Comparison of ENCODE assay signal across 37 cellular contexts in genomic region chr20:16411361-16411760, GRCh38.
"Had no signal": no experiment of that assay in that cellular context is flagged by ENCODE, and none has a peak within 500 bp of the region (broad histone marks: within the 10 kb centered on the region; RNA-seq: fewer than 3 reads in every experiment).

No MANE protein-coding gene starts in this region.

- H3K27ac ChIP-seq: adrenal gland, body of pancreas, brain microvascular endothelial cell, breast epithelium, VCaP had no signal

- H3K27me3 Mint-ChIP-seq: activated B cell treated with CpG ODN at 0.5 μM for 24 hours; activated CD4-positive, alpha-beta memory T cell treated with anti-CD3 and anti-CD28 coated beads, Interleukin-2, amount 10 ng/mL, durations not matched to agents 7 days and 5 days; activated CD4-positive, alpha-beta T cell treated with anti-CD3 and anti-CD28 coated beads, Interleukin-2, amount 10 ng/mL, durations not matched to agents 24 days and 14 days; activated CD8-positive, alpha-beta memory T cell treated with anti-CD3 and anti-CD28 coated beads, Interleukin-2, amount 10 ng/mL, durations not matched to agents 7 days and 5 days; activated naive CD8-positive, alpha-beta T cell treated with anti-CD3 and anti-CD28 coated beads for 36 hours; activated T-cell treated with anti-CD3 and anti-CD28 coated beads, Interleukin-2, amount 50 U/mL, for 24 hours; activated T-helper 17 cell treated with anti-CD3 and anti-CD28 coated beads, Interleukin-2, amount 50 U/mL, for 72 hours; central memory CD8-positive, alpha-beta T cell had no signal

- H3K36me3 Mint-ChIP-seq: activated CD8-positive, alpha-beta memory T cell treated with anti-CD3 and anti-CD28 coated beads, Interleukin-2, amount 10 ng/mL, durations not matched to agents 7 days and 5 days had no signal

- ATAC-seq: activated CD8-positive, alpha-beta memory T cell treated with anti-CD3 and anti-CD28 coated beads, Interleukin-2, amount 10 ng/mL, durations not matched to agents 7 days and 5 days; activated CD8-positive, alpha-beta T cell treated with anti-CD3 and anti-CD28 coated beads, Interleukin-2, amount 10 ng/mL, durations not matched to agents 7 days and 5 days; activated naive CD4-positive, alpha-beta T cell treated with anti-CD3 and anti-CD28 coated beads, Interleukin-2, amount 50 U/mL, for 72 hours; activated T-helper 17 cell treated with anti-CD3 and anti-CD28 coated beads, Interleukin-2, amount 50 U/mL, for 72 hours; body of pancreas had no signal

- H3K4me1 ChIP-seq: adrenal gland, body of pancreas, breast epithelium had no signal

- H3K36me3 ChIP-seq: adrenal gland, brain microvascular endothelial cell, breast epithelium had no signal

- H3K4me3 Mint-ChIP-seq: activated B cell treated with CpG ODN at 0.5 μM for 24 hours; activated CD4-positive, alpha-beta memory T cell treated with anti-CD3 and anti-CD28 coated beads, Interleukin-2, amount 10 ng/mL, durations not matched to agents 7 days and 5 days; activated CD4-positive, alpha-beta T cell treated with anti-CD3 and anti-CD28 coated beads, Interleukin-2, amount 10 ng/mL, durations not matched to agents 24 days and 14 days; activated CD8-positive, alpha-beta memory T cell treated with anti-CD3 and anti-CD28 coated beads, Interleukin-2, amount 10 ng/mL, durations not matched to agents 7 days and 5 days; activated CD8-positive, alpha-beta T cell treated with anti-CD3 and anti-CD28 coated beads, Interleukin-2, amount 10 ng/mL, durations not matched to agents 7 days and 5 days; activated naive CD4-positive, alpha-beta T cell treated with anti-CD3 and anti-CD28 coated beads for 36 hours; activated naive CD8-positive, alpha-beta T cell treated with anti-CD3 and anti-CD28 coated beads for 36 hours; activated T-cell treated with anti-CD3 and anti-CD28 coated beads, Interleukin-2, amount 50 U/mL, for 24 hours; activated T-helper 17 cell treated with anti-CD3 and anti-CD28 coated beads, Interleukin-2, amount 50 U/mL, for 72 hours; central memory CD8-positive, alpha-beta T cell; T-helper 1 cell treated with Interleukin-12 subunit alpha and Interleukin-12 subunit beta and Interleukin-4 antibody, amounts not matched to agents 30 μg/mL and 1 μg/mL, for 36 hours; T-helper 2 cell treated with Interferon-gamma antibody and Interleukin-4, amounts not matched to agents 5 μg/mL and 100 μg/mL, for 36 hours had no signal

- FAIRE-seq: astrocyte, TTC549 had no signal

- H3K27me3 ChIP-seq: adrenal gland, body of pancreas, brain microvascular endothelial cell, breast epithelium had no signal

- DNase-seq: activated B cell treated with CpG ODN at 0.5 μM for 24 hours; activated CD4-positive, alpha-beta memory T cell treated with anti-CD3 and anti-CD28 coated beads, Interleukin-2, amount 10 ng/mL, durations not matched to agents 7 days and 5 days; activated CD4-positive, alpha-beta T cell treated with anti-CD3 and anti-CD28 coated beads for 4 hours; activated CD4-positive, alpha-beta T cell treated with anti-CD3 and anti-CD28 coated beads, Interleukin-2, amount 10 ng/mL, durations not matched to agents 24 days and 14 days; activated CD4-positive, alpha-beta T cell treated with anti-CD3 and anti-CD28 coated beads, Interleukin-2, amount 50 U/mL, for 1 hour; activated CD4-positive, alpha-beta T cell treated with anti-CD3 and anti-CD28 coated beads, Interleukin-2, amount 50 U/mL, for 4 hours; activated CD4-positive, CD25-positive, alpha-beta regulatory T cell treated with anti-CD3 and anti-CD28 coated beads, Interleukin-2, amount 50 U/mL, for 72 hours; activated CD8-positive, alpha-beta memory T cell treated with anti-CD3 and anti-CD28 coated beads for 24 hours; activated CD8-positive, alpha-beta memory T cell treated with anti-CD3 and anti-CD28 coated beads, Interleukin-2, amount 10 ng/mL, durations not matched to agents 7 days and 5 days; activated CD8-positive, alpha-beta memory T cell treated with anti-CD3 and anti-CD28 coated beads, Interleukin-2, amount 50 U/mL, for 48 hours; activated CD8-positive, alpha-beta T cell treated with anti-CD3 and anti-CD28 coated beads, Interleukin-2, amount 10 ng/mL, durations not matched to agents 7 days and 5 days; activated effector memory CD4-positive, alpha-beta T cell treated with anti-CD3 and anti-CD28 coated beads, Interleukin-2, amount 50 U/mL, for 16 hours; activated gamma-delta T cell treated with Interleukin-2 at 50 U/mL for 16 hours; activated naive CD4-positive, alpha-beta T cell; activated naive CD4-positive, alpha-beta T cell treated with anti-CD3 and anti-CD28 coated beads for 36 hours; activated naive CD4-positive, alpha-beta T cell treated with anti-CD3 and anti-CD28 coated beads, Interleukin-2, amount 50 U/mL, for 16 hours; activated naive CD8-positive, alpha-beta T cell treated with anti-CD3 and anti-CD28 coated beads for 36 hours; activated T-cell treated with anti-CD3 and anti-CD28 coated beads, Interleukin-2, amount 50 U/mL, for 24 hours; activated T-cell treated with anti-CD3 and anti-CD28 coated beads, Interleukin-2, amount 50 U/mL, for 48 hours; adrenal gland; amniotic stem cell; aorta; body of pancreas; brain microvascular endothelial cell; cerebellar nuclear complex; T-helper 1 cell; T-helper 2 cell; T-helper 9 cell had no signal

- H3K4me1 Mint-ChIP-seq: activated B cell treated with CpG ODN at 0.5 μM for 24 hours; activated CD4-positive, alpha-beta memory T cell treated with anti-CD3 and anti-CD28 coated beads, Interleukin-2, amount 10 ng/mL, durations not matched to agents 7 days and 5 days; activated CD4-positive, alpha-beta T cell treated with anti-CD3 and anti-CD28 coated beads, Interleukin-2, amount 10 ng/mL, durations not matched to agents 24 days and 14 days; activated CD8-positive, alpha-beta memory T cell treated with anti-CD3 and anti-CD28 coated beads, Interleukin-2, amount 10 ng/mL, durations not matched to agents 7 days and 5 days; activated naive CD8-positive, alpha-beta T cell treated with anti-CD3 and anti-CD28 coated beads for 36 hours; activated T-helper 17 cell treated with anti-CD3 and anti-CD28 coated beads, Interleukin-2, amount 50 U/mL, for 72 hours; central memory CD8-positive, alpha-beta T cell had no signal

- H3K27ac Mint-ChIP-seq: activated B cell treated with CpG ODN at 0.5 μM for 24 hours; activated CD4-positive, alpha-beta memory T cell treated with anti-CD3 and anti-CD28 coated beads, Interleukin-2, amount 10 ng/mL, durations not matched to agents 7 days and 5 days; activated CD4-positive, alpha-beta T cell treated with anti-CD3 and anti-CD28 coated beads, Interleukin-2, amount 10 ng/mL, durations not matched to agents 24 days and 14 days; activated CD8-positive, alpha-beta memory T cell treated with anti-CD3 and anti-CD28 coated beads, Interleukin-2, amount 10 ng/mL, durations not matched to agents 7 days and 5 days; activated CD8-positive, alpha-beta T cell treated with anti-CD3 and anti-CD28 coated beads, Interleukin-2, amount 10 ng/mL, durations not matched to agents 7 days and 5 days; activated naive CD4-positive, alpha-beta T cell treated with anti-CD3 and anti-CD28 coated beads for 36 hours; activated naive CD4-positive, alpha-beta T cell treated with anti-CD3 and anti-CD28 coated beads, Interleukin-2, amount 50 U/mL, for 72 hours; activated naive CD8-positive, alpha-beta T cell treated with anti-CD3 and anti-CD28 coated beads for 36 hours; activated T-cell treated with anti-CD3 and anti-CD28 coated beads, Interleukin-2, amount 50 U/mL, for 24 hours; activated T-helper 17 cell treated with anti-CD3 and anti-CD28 coated beads, Interleukin-2, amount 50 U/mL, for 72 hours; T-helper 1 cell treated with Interleukin-12 subunit alpha and Interleukin-12 subunit beta and Interleukin-4 antibody, amounts not matched to agents 30 μg/mL and 1 μg/mL, for 36 hours; T-helper 2 cell treated with Interferon-gamma antibody and Interleukin-4, amounts not matched to agents 5 μg/mL and 100 μg/mL, for 36 hours had no signal

- H3K4me3 ChIP-seq: adrenal gland, body of pancreas, breast epithelium had no signal

- H3K9me3 Mint-ChIP-seq: activated CD4-positive, alpha-beta memory T cell treated with anti-CD3 and anti-CD28 coated beads, Interleukin-2, amount 10 ng/mL, durations not matched to agents 7 days and 5 days; activated CD4-positive, alpha-beta T cell treated with anti-CD3 and anti-CD28 coated beads, Interleukin-2, amount 10 ng/mL, durations not matched to agents 24 days and 14 days; activated T-cell treated with anti-CD3 and anti-CD28 coated beads, Interleukin-2, amount 50 U/mL, for 24 hours; activated T-helper 17 cell treated with anti-CD3 and anti-CD28 coated beads, Interleukin-2, amount 50 U/mL, for 72 hours; central memory CD8-positive, alpha-beta T cell; T-helper 1 cell treated with Interleukin-12 subunit alpha and Interleukin-12 subunit beta and Interleukin-4 antibody, amounts not matched to agents 30 μg/mL and 1 μg/mL, for 36 hours; T-helper 2 cell treated with Interferon-gamma antibody and Interleukin-4, amounts not matched to agents 5 μg/mL and 100 μg/mL, for 36 hours had no signal
